Comparison of ENCODE assay signal across 8 cellular contexts in genomic region chr16:28824548-28824973, GRCh38. TPM values are rescaled to one million over a fixed set of nuclear protein-coding genes. Genes with fewer than 3 reads are reported as not detected.
A peak's percentile ranks its signal among the peaks of the same experiment; 100 is the strongest.
DNase-seq lines count a peak whose midpoint lies in the region; ATAC-seq and TF ChIP-seq lines count a peak whose summit lies in the region.

No MANE protein-coding gene starts in this region.

- TF ChIP-seq CTCF in heart left ventricle (IDR thresholded peaks at IDR 0.05) (no peak), mammary epithelial cell (conservative IDR thresholded peaks at IDR 0.05 in 1 of 2, IDR thresholded peaks at IDR 0.05 in 1 of 2; ENCODE audit: extremely low read depth in 1 of 2, insufficient read depth in 1 of 2, low read depth in 1 of 2, low read length in 2 of 2) (no peak)

- H3K4me3 ChIP-seq in heart left ventricle (peak overlapping the region; percentile 72 to 100 (median 99)), mammary epithelial cell (replicated peaks in 1 of 3; ENCODE audit: insufficient read depth in 1 of 3, low read depth in 2 of 3, low read length in 3 of 3) (peak overlapping the region; percentile 78 to 91 (median 91)), mesodermal cell (ENCODE audit: extremely low read depth, insufficient read depth, low read length, poor library complexity, severe bottlenecking) (peak overlapping the region; percentile 93), urinary bladder (ENCODE audit: low read depth, low read length) (peak overlapping the region; percentile 100)

- H3K36me3 ChIP-seq in heart left ventricle (peaks cover 0 to 47% (median 42%) of the 10 kb centered on the region in 9 donors), mammary epithelial cell (ENCODE audit: insufficient read depth, low read length) (peaks cover 27% of the 10 kb centered on the region), mesodermal cell (ENCODE audit: control insufficient read depth, insufficient read depth, low read length) (peaks cover 54% of the 10 kb centered on the region), urinary bladder (ENCODE audit: insufficient read depth) (no peaks in the 10 kb centered on the region)

- H3K27me3 ChIP-seq in heart left ventricle (no peaks in the 10 kb centered on the region), mammary epithelial cell (ENCODE audit: insufficient read depth, low read length) (no peaks in the 10 kb centered on the region)

- H3K4me1 ChIP-seq in heart left ventricle (peaks cover 0 to 33% (median 21%) of the 10 kb centered on the region in 12 donors), mammary epithelial cell (ENCODE audit: insufficient read depth, low read length) (peaks cover 37% of the 10 kb centered on the region), mesodermal cell (ENCODE audit: control insufficient read depth, insufficient read depth, low read length, poor library complexity, severe bottlenecking) (peaks cover 17% of the 10 kb centered on the region), urinary bladder (ENCODE audit: insufficient read depth) (no peaks in the 10 kb centered on the region)

- peak overlapping the region; percentile 89 for H3K4me2 ChIP-seq in mammary epithelial cell (ENCODE audit: insufficient read depth, low read depth, low read length)

- DNase-seq in heart left ventricle (no peak), cardiac septum (ENCODE audit: low spot score) (no peak), mammary epithelial cell (no peak), NOMO-1 treated with dmso at 0.1 percent for 144 hours (lab: John Stamatoyannopoulos, UW; ENCODE audit: unreplicated experiment) (no peak), iPS-NIHi7 (ENCODE audit: extremely low spot score) (no peak)

- dilution Hi-C loops in mammary epithelial cell (cut with HindIII; ENCODE audit: low sequenced_read_pairs) = no loop called here

- H3K9me3 ChIP-seq in heart left ventricle (no peaks in the 10 kb centered on the region), mammary epithelial cell (replicated peaks; ENCODE audit: insufficient read depth, low read length) (no peaks in the 10 kb centered on the region), mesodermal cell (ENCODE audit: control insufficient read depth, low read length) (no peaks in the 10 kb centered on the region)

- peaks cover 91% of the 10 kb centered on the region for H3K79me2 ChIP-seq in mammary epithelial cell (ENCODE audit: insufficient read depth, low read length)

- BruUV-seq in mammary epithelial cell (replicated peaks; lab: Mats Ljungman, UMichigan) = TSS peak; percentile 52

- H3K27ac ChIP-seq in heart left ventricle = peak overlapping the region; percentile 90 to 100 (median 99)
- H3K27ac ChIP-seq in mammary epithelial cell (ENCODE audit: insufficient read depth, low read depth, low read length) = peak overlapping the region; percentile 94
- H3K27ac ChIP-seq in mesodermal cell (ENCODE audit: low read depth, low read length, severe bottlenecking) = peak overlapping the region; percentile 96
- H3K27ac ChIP-seq in urinary bladder (ENCODE audit: low read depth) = peak overlapping the region; percentile 84

- CTCF ChIA-PET in mammary epithelial cell (lab: Charles Lee; ENCODE audit: low non-redundant PET) = no interaction called here

- no peak for TF ChIP-seq POLR2A in heart left ventricle (IDR thresholded peaks at IDR 0.05)

- H4K20me1 ChIP-seq in mammary epithelial cell (ENCODE audit: insufficient read depth, low read length) = no peaks in the 10 kb centered on the region

- H2AFZ ChIP-seq in mammary epithelial cell (ENCODE audit: low read depth, low read length) = peak overlapping the region; percentile 71

- ATAC-seq in heart left ventricle (no peak), GM19351 (IDR thresholded peaks at IDR 0.05; ENCODE audit: unreplicated experiment) (no peak)

- 17 to 27% (median 24%) methylated on average over 8 of the region's 8 CpGs for WGBS in heart left ventricle, 4 donors
- WGBS in mammary epithelial cell (ENCODE audit: low coverage, missing lambda C conversion rate) = 19% methylated on average over 5 of the region's 8 CpGs
- 34 to 55% methylated on average over 4 to 8 of the region's 8 CpGs for WGBS in mesodermal cell (ENCODE audit: insufficient coverage in 2 of 2), 2 experiments
- 21% methylated on average over 8 of the region's 8 CpGs for WGBS in urinary bladder

- in situ Hi-C loops in mammary epithelial cell (cut with MboI; ENCODE audit: low sequenced_read_pairs in 2 of 2) = no loop called here

- peak overlapping the region; percentile 97 for H3K9ac ChIP-seq in mammary epithelial cell (ENCODE audit: insufficient read depth, low read length)

- intact Hi-C loops in heart left ventricle (cut with DNase I) (loop anchor here in 7 of 10 donors (1.0 to 5.0 kb wide), 10 partner anchors 20 to 128 kb away; partner anchors contain the start of genes SH2B1 (in 3 of the 7), NFATC2IP (in 2 of the 7), ATP2A1 (in 1 of the 7) and RABEP2 (in 1 of the 7)), cardiac septum (cut with DNase I) (loop anchor here (1.0 to 5.0 kb wide), 4 partner anchors 22 to 287 kb away; partner anchors contain the start of genes NUPR1 and TUFM), mammary epithelial cell (cut with micrococcal nuclease) (loop anchor here (1.0 to 2.0 kb wide), 2 partner anchors 14 to 22 kb away; partner anchors contain the start of gene TUFM)

RNA-seq across cellular contexts. Expression of gene ATXN2L, which starts 1.8 kb away (rescaled TPM):
- 10 to 100 TPM; 33.7 to 73.9 (median 44.8) TPM for total RNA-seq in heart left ventricle
- polyA plus RNA-seq in heart left ventricle = 10 to 100 TPM; 43.5 to 48.9 TPM
- 62.7 TPM for total RNA-seq in cardiac septum
- 100 to 1,000 TPM in 1 of 2 donors, 10 to 100 TPM in 1; 80.5 to 247 TPM for total RNA-seq in mammary epithelial cell
- 33.5 TPM for polyA plus RNA-seq in mammary epithelial cell
- polyA minus RNA-seq in mammary epithelial cell = 123 TPM
- 218 TPM for polyA plus RNA-seq in mesodermal cell (2013, experiment 1 of 2)
- polyA plus RNA-seq in mesodermal cell (2013, experiment 2 of 2) = 185 TPM
- total RNA-seq in urinary bladder = 35.9 TPM
- 69.8 TPM for polyA plus RNA-seq in urinary bladder

RNA-seq across cellular contexts. Expression of gene TUFM, which starts 21.6 kb away (rescaled TPM):
- total RNA-seq in heart left ventricle = 100 to 1,000 TPM; 179 to 250 (median 225) TPM
- 100 to 1,000 TPM; 281 to 384 TPM for polyA plus RNA-seq in heart left ventricle
- total RNA-seq in cardiac septum = 184 TPM
- total RNA-seq in mammary epithelial cell = 100 to 1,000 TPM in 1 of 2 donors, 10 to 100 TPM in 1; 94.9 to 142 TPM
- polyA plus RNA-seq in mammary epithelial cell = 144 TPM
- polyA minus RNA-seq in mammary epithelial cell = 126 TPM
- polyA plus RNA-seq in mesodermal cell (2013, experiment 1 of 2) = 119 TPM
- polyA plus RNA-seq in mesodermal cell (2013, experiment 2 of 2) = 109 TPM
- total RNA-seq in urinary bladder = 44.4 TPM
- 148 TPM for polyA plus RNA-seq in urinary bladder

RNA-seq across cellular contexts. Expression of gene SH2B1, which starts 39.1 kb away (rescaled TPM):
- total RNA-seq in heart left ventricle (10 to 100 TPM; 27.5 to 47.1 (median 34.7) TPM), cardiac septum (46.3 TPM), mammary epithelial cell (10 to 100 TPM; 12.0 to 40.6 TPM), urinary bladder (7.5 TPM)
- polyA plus RNA-seq in heart left ventricle (10 to 100 TPM; 34.6 to 43.0 TPM), mammary epithelial cell (18.2 TPM), urinary bladder (52.8 TPM)
- polyA minus RNA-seq in mammary epithelial cell = 14.9 TPM
- 36.8 TPM for polyA plus RNA-seq in mesodermal cell (2013, experiment 1 of 2)
- polyA plus RNA-seq in mesodermal cell (2013, experiment 2 of 2) = 27.8 TPM

RNA-seq across cellular contexts. Expression of gene ATP2A1, which starts 53.7 kb away (rescaled TPM):
- total RNA-seq in heart left ventricle (under 1 TPM in 5 of 9 donors, not detected in 4; 0.15 to 0.63 (median 0.52) TPM), cardiac septum (0.54 TPM), mammary epithelial cell (1 to 10 TPM in 1 of 2 donors, under 1 TPM in 1; 0.17 to 1.2 TPM), urinary bladder (2.9 TPM)
- polyA plus RNA-seq in heart left ventricle (under 1 TPM; 0.06 to 0.19 TPM), mammary epithelial cell (0.43 TPM), urinary bladder (0.42 TPM)
- polyA minus RNA-seq in mammary epithelial cell = not detected
- 2.7 TPM for polyA plus RNA-seq in mesodermal cell (2013, experiment 1 of 2)
- polyA plus RNA-seq in mesodermal cell (2013, experiment 2 of 2) = 2.0 TPM
